In genomic region chrY:14301552-14301951, GRCh38 we compare ENCODE assay signal across 18 cellular contexts.
A peak's percentile ranks its signal among the peaks of the same experiment; 100 is the strongest.
DNase-seq lines count a peak whose midpoint lies in the region; ATAC-seq, FAIRE-seq and TF ChIP-seq lines count a peak whose summit lies in the region.
"Had no signal": no experiment of that assay in that cellular context is flagged by ENCODE, and none has a peak within 500 bp of the region (broad histone marks: within the 10 kb centered on the region; RNA-seq: fewer than 3 reads in every experiment).

No MANE protein-coding gene starts in this region.

- TF ChIP-seq POLR2A in H54 (IDR thresholded peaks at IDR 0.05; ENCODE audit: low read depth, low read length) = no peak

- peaks cover 25% of the 10 kb centered on the region for H3K4me1 Mint-ChIP-seq in activated naive CD8-positive, alpha-beta T cell (ENCODE audit: low read depth)
- H3K4me1 Mint-ChIP-seq in activated naive CD8-positive, alpha-beta T cell treated with anti-CD3 and anti-CD28 coated beads for 36 hours = peaks cover 7% of the 10 kb centered on the region

- no peaks in the 10 kb centered on the region for H3K36me3 Mint-ChIP-seq in activated naive CD8-positive, alpha-beta T cell
- H3K36me3 Mint-ChIP-seq in activated naive CD8-positive, alpha-beta T cell treated with anti-CD3 and anti-CD28 coated beads for 36 hours = no peaks in the 10 kb centered on the region
- no peaks in the 10 kb centered on the region for H3K36me3 Mint-ChIP-seq in activated naive CD4-positive, alpha-beta T cell treated with anti-CD3 and anti-CD28 coated beads, Interleukin-2, amount 50 U/mL, for 72 hours

- ATAC-seq in activated CD4-positive, CD25-positive, alpha-beta regulatory T cell treated with anti-CD3 and anti-CD28 coated beads, Interleukin-2, amount 50 U/mL, for 24 hours = peak; percentile 77 to 82
- ATAC-seq in activated naive CD4-positive, alpha-beta T cell treated with anti-CD3 and anti-CD28 coated beads, Interleukin-2, amount 50 U/mL, for 72 hours = peak; percentile 56 to 85
- ATAC-seq in stimulated activated naive CD8-positive, alpha-beta T cell treated with anti-CD3 and anti-CD28 coated beads, Interleukin-15, Interleukin-2, amounts not matched to agents 100 U/mL and 50 U/mL, for 24 hours = peak; percentile 69
- no peak for ATAC-seq in GM21619 (IDR thresholded peaks at IDR 0.05; ENCODE audit: unreplicated experiment)

- no peak for DNase-seq in activated CD4-positive, CD25-positive, alpha-beta regulatory T cell (lab: John Stamatoyannopoulos, UW)
- no peak for DNase-seq in activated naive CD8-positive, alpha-beta T cell treated with anti-CD3 and anti-CD28 coated beads for 36 hours
- DNase-seq in activated naive CD4-positive, alpha-beta T cell treated with anti-CD3 and anti-CD28 coated beads, Interleukin-2, amount 50 U/mL, for 72 hours (ENCODE audit: low spot score in 2 of 2) = no peak
- no peak for DNase-seq in stimulated activated naive CD8-positive, alpha-beta T cell treated with anti-CD3 and anti-CD28 coated beads, Interleukin-15, Interleukin-2, amounts not matched to agents 100 U/mL and 50 U/mL, for 24 hours
- DNase-seq in H54 (ENCODE audit: insufficient read length, low spot score) = no peak
- DNase-seq: BE2C; CD4-positive, alpha-beta T cell; HFFc6; MV-4-11; NCI-H1436; NCI-H2029; NCI-H2171; NCI-H446; NCI-H69; RPMI8226 had no signal

- no peak for FAIRE-seq in H54 (lab: Jason Lieb, UNC)

- H3K27ac Mint-ChIP-seq in activated naive CD8-positive, alpha-beta T cell = peak overlapping the region; percentile 76
- H3K27ac Mint-ChIP-seq in activated naive CD8-positive, alpha-beta T cell treated with anti-CD3 and anti-CD28 coated beads for 36 hours = no peak overlapping the region
- H3K27ac Mint-ChIP-seq in activated naive CD4-positive, alpha-beta T cell treated with anti-CD3 and anti-CD28 coated beads, Interleukin-2, amount 50 U/mL, for 72 hours = no peak overlapping the region
- H3K27ac Mint-ChIP-seq: HFFc6 had no signal

- H3K4me3 Mint-ChIP-seq in activated naive CD8-positive, alpha-beta T cell = no peak overlapping the region
- H3K4me3 Mint-ChIP-seq in activated naive CD8-positive, alpha-beta T cell treated with anti-CD3 and anti-CD28 coated beads for 36 hours = no peak overlapping the region
- H3K4me3 Mint-ChIP-seq: HFFc6 had no signal

- no peaks in the 10 kb centered on the region for H3K9me3 Mint-ChIP-seq in activated naive CD8-positive, alpha-beta T cell (ENCODE audit: low read depth)
- no peaks in the 10 kb centered on the region for H3K9me3 Mint-ChIP-seq in activated naive CD8-positive, alpha-beta T cell treated with anti-CD3 and anti-CD28 coated beads for 36 hours
- no peaks in the 10 kb centered on the region for H3K9me3 Mint-ChIP-seq in activated naive CD4-positive, alpha-beta T cell treated with anti-CD3 and anti-CD28 coated beads, Interleukin-2, amount 50 U/mL, for 72 hours
- H3K9me3 Mint-ChIP-seq: CD4-positive, alpha-beta T cell; HFFc6 had no signal

- no peaks in the 10 kb centered on the region for H3K27me3 Mint-ChIP-seq in activated naive CD8-positive, alpha-beta T cell
- no peaks in the 10 kb centered on the region for H3K27me3 Mint-ChIP-seq in activated naive CD8-positive, alpha-beta T cell treated with anti-CD3 and anti-CD28 coated beads for 36 hours
- H3K27me3 Mint-ChIP-seq: CD4-positive, alpha-beta T cell had no signal
